ENCODE assay signal across 15 cellular contexts in the genomic region with DNA sequence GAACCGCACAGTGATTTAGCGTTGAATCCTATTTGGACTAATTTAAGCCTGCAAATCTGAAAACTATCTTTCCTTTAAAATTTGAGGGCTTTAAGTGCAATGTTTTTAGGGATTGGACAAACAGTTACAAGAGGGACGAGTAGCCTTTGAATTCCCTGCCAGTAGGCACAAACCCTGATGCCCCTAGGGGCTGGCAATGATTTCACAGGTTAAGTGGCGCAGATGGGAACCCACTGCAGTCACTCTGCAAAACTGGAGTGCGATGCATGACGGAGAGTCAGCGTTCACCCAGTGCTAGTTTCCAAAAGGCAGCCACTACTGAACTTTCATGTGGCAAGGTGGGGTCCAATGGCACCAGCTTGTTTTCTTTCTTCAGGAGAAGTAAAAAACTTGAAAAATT.
DNase-seq lines count a peak whose midpoint lies in the region; ATAC-seq, FAIRE-seq and TF ChIP-seq lines count a peak whose summit lies in the region.
"Had no signal": no experiment of that assay in that cellular context is flagged by ENCODE, and none has a peak within 500 bp of the region (broad histone marks: within the 10 kb centered on the region; RNA-seq: fewer than 3 reads in every experiment).

No MANE protein-coding gene starts in this region.

- no peak for FAIRE-seq in GM12878 (lab: Jason Lieb, UNC)
- FAIRE-seq: HepG2 had no signal

- H3K36me3 ChIP-seq in GM12878 (ENCODE audit: control insufficient read depth in 2 of 2, insufficient read depth in 2 of 2, low read length in 1 of 2) = no peaks in the 10 kb centered on the region
- no peaks in the 10 kb centered on the region for H3K36me3 ChIP-seq in neural progenitor cell
- H3K36me3 ChIP-seq: thoracic aorta had no signal

- H3K27ac Mint-ChIP-seq in neural progenitor cell = no peak overlapping the region
- H3K27ac Mint-ChIP-seq: activated CD4-positive, alpha-beta memory T cell treated with anti-CD3 and anti-CD28 coated beads, Interleukin-2, amount 10 ng/mL, durations not matched to agents 7 days and 5 days had no signal

- H3K4me1 Mint-ChIP-seq in neural progenitor cell = peaks cover 3% of the 10 kb centered on the region
- H3K4me1 Mint-ChIP-seq: activated CD4-positive, alpha-beta memory T cell treated with anti-CD3 and anti-CD28 coated beads, Interleukin-2, amount 10 ng/mL, durations not matched to agents 7 days and 5 days had no signal

- H4K20me1 ChIP-seq in GM12878 (ENCODE audit: control insufficient read depth, insufficient read depth) (no peaks in the 10 kb centered on the region), neural progenitor cell (ENCODE audit: low read depth) (no peaks in the 10 kb centered on the region)

- no peak for TF ChIP-seq POLR2A in GM12878 (IDR thresholded peaks at IDR 0.05; ENCODE audit: low read depth, low read length)

- CTCF ChIA-PET in GM12878 (lab: Yijun Ruan, JAX) = no interaction called here

- POLR2A ChIA-PET in GM12878 (lab: Charles Lee) = no interaction called here

- WGBS in GM12878 (ENCODE audit: insufficient coverage, insufficient replicate concordance, low lambda C conversion rate, missing lambda C conversion rate) = 70% methylated on average over 7 of the region's 7 CpGs

- H3K4me3 ChIP-seq in GM12878 (no peak overlapping the region), neural progenitor cell (no peak overlapping the region)
- H3K4me3 ChIP-seq: body of pancreas, lung, thoracic aorta had no signal

- no peak for TF ChIP-seq RAD21 in GM12878 (IDR thresholded peaks at IDR 0.05; ENCODE audit: insufficient read depth, low read depth, low read length)

- no peaks in the 10 kb centered on the region for H3F3A ChIP-seq in neural progenitor cell (ENCODE audit: low read depth)

- peaks cover 6% of the 10 kb centered on the region for H3K9me3 Mint-ChIP-seq in neural progenitor cell
- H3K9me3 Mint-ChIP-seq: activated CD4-positive, alpha-beta memory T cell treated with anti-CD3 and anti-CD28 coated beads, Interleukin-2, amount 10 ng/mL, durations not matched to agents 7 days and 5 days had no signal

- no peaks in the 10 kb centered on the region for H3K36me3 Mint-ChIP-seq in neural progenitor cell

- no peak for TF ChIP-seq EP300 in GM12878 (IDR thresholded peaks at IDR 0.05; ENCODE audit: borderline replicate concordance in 1 of 2, control insufficient read depth in 1 of 2, low read depth in 2 of 2, low read length in 2 of 2)

- H3K79me2 ChIP-seq in GM12878 (ENCODE audit: control insufficient read depth, insufficient read depth, low read length) (no peaks in the 10 kb centered on the region), neural progenitor cell (ENCODE audit: low read depth) (no peaks in the 10 kb centered on the region)

- in situ Hi-C loops in GM12878 (cut with MboI) = no loop called here

- intact Hi-C loops in GM12878 (cut with micrococcal nuclease; ENCODE audit: unreplicated experiment) = loop anchor here (5.0 kb wide), 1 partner anchor 120 kb away; no protein-coding TSS in a partner anchor

- H3K27me3 ChIP-seq in GM12878 (replicated peaks in 1 of 2; ENCODE audit: control insufficient read depth in 2 of 2, insufficient read depth in 2 of 2, low read length in 1 of 2) = peaks cover 2 to 3% of the 10 kb centered on the region in 2 experiments; a peak in 2 of 4 replicates
- H3K27me3 ChIP-seq in neural progenitor cell = no peaks in the 10 kb centered on the region
- H3K27me3 ChIP-seq: body of pancreas had no signal

- H3K4me1 ChIP-seq in GM12878 (ENCODE audit: control insufficient read depth, insufficient read depth, low read length) (no peaks in the 10 kb centered on the region), neural progenitor cell (no peaks in the 10 kb centered on the region)
- H3K4me1 ChIP-seq: body of pancreas had no signal

- SMC1A ChIA-PET in GM12878 (lab: Charles Lee; ENCODE audit: uncharacterized antibody, unreplicated experiment) = no interaction called here

- BruUV-seq in GM12878 (replicated peaks; lab: Mats Ljungman, UMichigan) = no TSS peak

- H3K9me3 ChIP-seq in GM12878 (replicated peaks; ENCODE audit: control insufficient read depth, insufficient read depth, low read length) (no peaks in the 10 kb centered on the region), neural progenitor cell (ENCODE audit: low read depth) (no peaks in the 10 kb centered on the region)
- H3K9me3 ChIP-seq: body of pancreas, thoracic aorta had no signal

- peaks cover 3% of the 10 kb centered on the region for H3K27me3 Mint-ChIP-seq in neural progenitor cell (ENCODE audit: insufficient read depth, low read depth)

- H3K4me3 Mint-ChIP-seq in neural progenitor cell = no peak overlapping the region
- H3K4me3 Mint-ChIP-seq: activated CD4-positive, alpha-beta memory T cell treated with anti-CD3 and anti-CD28 coated beads, Interleukin-2, amount 10 ng/mL, durations not matched to agents 7 days and 5 days had no signal

- RAD21 ChIA-PET in GM12878 (lab: Charles Lee; ENCODE audit: unreplicated experiment) = no interaction called here

- H3K27ac ChIP-seq in GM12878 (ENCODE audit: control insufficient read depth, insufficient read depth) = no peak overlapping the region
- H3K27ac ChIP-seq in neural progenitor cell = no peak overlapping the region
- H3K27ac ChIP-seq: body of pancreas, thoracic aorta had no signal

- TF ChIP-seq CTCF in GM12878 (IDR thresholded peaks at IDR 0.05 in 2 of 3, conservative IDR thresholded peaks at IDR 0.05 in 1 of 3; ENCODE audit: control insufficient read depth in 2 of 3, extremely low read depth in 1 of 3, insufficient read depth in 1 of 3, low read depth in 3 of 3, low read length in 3 of 3) (0 out of 6 replicates have a peak, but pooled peaks of 1 of the 3 experiments have one; percentile 9), neural progenitor cell (IDR thresholded peaks at IDR 0.05) (no peak)

- peak; percentile 34 for DNase-seq in ELR (ENCODE audit: low read depth)
- DNase-seq in NCI-H1092 treated with DMSO at 0.1 percent for 48 hours (lab: John Stamatoyannopoulos, UW) = peak; percentile 77
- no peak for DNase-seq in GM12878 (ENCODE audit: low read depth, low spot score)
- DNase-seq in neural progenitor cell (ENCODE audit: low spot score) = peak; percentile 11
- DNase-seq in NCI-H2081 treated with DMSO at 0.1 percent for 48 hours (lab: John Stamatoyannopoulos, UW) = no peak
- no peak for DNase-seq in COLO668 (lab: John Stamatoyannopoulos, UW; ENCODE audit: unreplicated experiment)
- DNase-seq in NCI-H774 (lab: John Stamatoyannopoulos, UW) = no peak
- DNase-seq: activated CD4-positive, alpha-beta memory T cell treated with anti-CD3 and anti-CD28 coated beads, Interleukin-2, amount 10 ng/mL, durations not matched to agents 7 days and 5 days; activated gamma-delta T cell; hypothalamus; NCI-H1930 had no signal

- 0 out of 3 replicates have a peak, but pooled peaks have one; percentile 38 for ATAC-seq in GM12878
- ATAC-seq: body of pancreas, HepG2 had no signal

- H3K4me2 ChIP-seq in GM12878 (ENCODE audit: control insufficient read depth, insufficient read depth) (no peak overlapping the region), neural progenitor cell (no peak overlapping the region)

- no peak overlapping the region for H3K9ac ChIP-seq in GM12878 (ENCODE audit: control insufficient read depth, insufficient read depth, low read length)
- no peak overlapping the region for H3K9ac ChIP-seq in neural progenitor cell

- H2AFZ ChIP-seq in GM12878 (ENCODE audit: control insufficient read depth, low read depth, low read length) (no peak overlapping the region), neural progenitor cell (replicated peaks) (no peak overlapping the region)

TF ChIP-seq in GM12878, 131 proteins besides CTCF, POLR2A, EP300 and RAD21:
- no peak for TF ChIP-seq IRF4 (IDR thresholded peaks at IDR 0.05; ENCODE audit: low read depth, low read length)
- TF ChIP-seq EGR1 (IDR thresholded peaks at IDR 0.05; ENCODE audit: borderline replicate concordance in 1 of 2, low read depth in 2 of 2, low read length in 2 of 2) = no peak
- TF ChIP-seq IKZF2 (IDR thresholded peaks at IDR 0.05) = no peak
- TF ChIP-seq HCFC1 (IDR thresholded peaks at IDR 0.05; ENCODE audit: low read length) = no peak
- no peak for TF ChIP-seq CBX5 (IDR thresholded peaks at IDR 0.05; ENCODE audit: low read depth)
- no peak for TF ChIP-seq CHD2 (IDR thresholded peaks at IDR 0.05; ENCODE audit: borderline replicate concordance, low read depth, low read length)

Comparison
In these comparisons a context has a peak if more than half of its experiments do, and no peak if none do; other contexts are left out.
1. DNase-seq: peak in ELR (single experiment), NCI-H1092 treated with DMSO at 0.1 percent for 48 hours (single experiment) and neural progenitor cell (single experiment); none in GM12878 (single experiment), NCI-H2081 treated with DMSO at 0.1 percent for 48 hours (single experiment), COLO668 (single experiment) and NCI-H774 (single experiment).